1 cellular context compared by ENCODE assay signal in the genomic region with DNA sequence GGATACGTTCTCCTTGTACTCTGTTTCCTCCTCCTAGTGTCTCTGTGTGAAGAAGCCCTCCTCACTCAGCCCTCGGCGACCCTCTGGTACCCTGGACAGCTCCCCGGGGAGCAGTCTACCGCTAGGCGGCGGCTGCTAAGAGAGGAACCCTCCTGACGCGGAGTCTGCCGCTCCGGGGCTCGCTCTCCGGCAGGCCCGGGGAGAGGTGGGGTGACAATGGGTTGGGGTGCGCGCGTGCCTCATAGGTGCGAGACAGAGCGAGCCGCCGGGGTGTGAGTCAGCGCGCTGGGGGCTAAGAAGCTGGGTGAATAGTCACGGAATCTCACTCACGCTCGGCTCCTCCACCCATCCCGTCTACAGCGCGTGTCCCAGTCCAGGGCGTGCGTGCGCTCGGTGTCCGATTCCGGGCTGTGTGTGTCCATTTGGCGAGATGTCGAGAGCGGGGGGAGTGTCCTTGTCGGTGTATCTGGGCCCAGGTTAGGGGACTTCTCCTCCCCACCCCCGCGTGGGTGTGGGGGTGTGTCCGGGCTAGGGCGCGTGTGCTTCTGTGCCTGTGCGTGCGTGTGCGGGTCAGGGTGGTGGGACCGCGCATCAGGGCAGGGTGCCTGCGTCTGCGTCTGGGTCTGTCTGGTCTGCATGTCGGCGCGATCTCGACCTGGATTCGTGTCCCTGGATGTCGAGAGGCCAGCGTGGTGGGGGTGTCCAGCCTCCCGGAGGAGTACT.
TF ChIP-seq lines count a peak whose summit lies in the region.

No MANE protein-coding gene starts in this region.

TF ChIP-seq in HepG2, 621 proteins besides CTCF, POLR2A, EP300 and RAD21 (continued from another document and continues in another):
- TF ChIP-seq, protein P1, sequence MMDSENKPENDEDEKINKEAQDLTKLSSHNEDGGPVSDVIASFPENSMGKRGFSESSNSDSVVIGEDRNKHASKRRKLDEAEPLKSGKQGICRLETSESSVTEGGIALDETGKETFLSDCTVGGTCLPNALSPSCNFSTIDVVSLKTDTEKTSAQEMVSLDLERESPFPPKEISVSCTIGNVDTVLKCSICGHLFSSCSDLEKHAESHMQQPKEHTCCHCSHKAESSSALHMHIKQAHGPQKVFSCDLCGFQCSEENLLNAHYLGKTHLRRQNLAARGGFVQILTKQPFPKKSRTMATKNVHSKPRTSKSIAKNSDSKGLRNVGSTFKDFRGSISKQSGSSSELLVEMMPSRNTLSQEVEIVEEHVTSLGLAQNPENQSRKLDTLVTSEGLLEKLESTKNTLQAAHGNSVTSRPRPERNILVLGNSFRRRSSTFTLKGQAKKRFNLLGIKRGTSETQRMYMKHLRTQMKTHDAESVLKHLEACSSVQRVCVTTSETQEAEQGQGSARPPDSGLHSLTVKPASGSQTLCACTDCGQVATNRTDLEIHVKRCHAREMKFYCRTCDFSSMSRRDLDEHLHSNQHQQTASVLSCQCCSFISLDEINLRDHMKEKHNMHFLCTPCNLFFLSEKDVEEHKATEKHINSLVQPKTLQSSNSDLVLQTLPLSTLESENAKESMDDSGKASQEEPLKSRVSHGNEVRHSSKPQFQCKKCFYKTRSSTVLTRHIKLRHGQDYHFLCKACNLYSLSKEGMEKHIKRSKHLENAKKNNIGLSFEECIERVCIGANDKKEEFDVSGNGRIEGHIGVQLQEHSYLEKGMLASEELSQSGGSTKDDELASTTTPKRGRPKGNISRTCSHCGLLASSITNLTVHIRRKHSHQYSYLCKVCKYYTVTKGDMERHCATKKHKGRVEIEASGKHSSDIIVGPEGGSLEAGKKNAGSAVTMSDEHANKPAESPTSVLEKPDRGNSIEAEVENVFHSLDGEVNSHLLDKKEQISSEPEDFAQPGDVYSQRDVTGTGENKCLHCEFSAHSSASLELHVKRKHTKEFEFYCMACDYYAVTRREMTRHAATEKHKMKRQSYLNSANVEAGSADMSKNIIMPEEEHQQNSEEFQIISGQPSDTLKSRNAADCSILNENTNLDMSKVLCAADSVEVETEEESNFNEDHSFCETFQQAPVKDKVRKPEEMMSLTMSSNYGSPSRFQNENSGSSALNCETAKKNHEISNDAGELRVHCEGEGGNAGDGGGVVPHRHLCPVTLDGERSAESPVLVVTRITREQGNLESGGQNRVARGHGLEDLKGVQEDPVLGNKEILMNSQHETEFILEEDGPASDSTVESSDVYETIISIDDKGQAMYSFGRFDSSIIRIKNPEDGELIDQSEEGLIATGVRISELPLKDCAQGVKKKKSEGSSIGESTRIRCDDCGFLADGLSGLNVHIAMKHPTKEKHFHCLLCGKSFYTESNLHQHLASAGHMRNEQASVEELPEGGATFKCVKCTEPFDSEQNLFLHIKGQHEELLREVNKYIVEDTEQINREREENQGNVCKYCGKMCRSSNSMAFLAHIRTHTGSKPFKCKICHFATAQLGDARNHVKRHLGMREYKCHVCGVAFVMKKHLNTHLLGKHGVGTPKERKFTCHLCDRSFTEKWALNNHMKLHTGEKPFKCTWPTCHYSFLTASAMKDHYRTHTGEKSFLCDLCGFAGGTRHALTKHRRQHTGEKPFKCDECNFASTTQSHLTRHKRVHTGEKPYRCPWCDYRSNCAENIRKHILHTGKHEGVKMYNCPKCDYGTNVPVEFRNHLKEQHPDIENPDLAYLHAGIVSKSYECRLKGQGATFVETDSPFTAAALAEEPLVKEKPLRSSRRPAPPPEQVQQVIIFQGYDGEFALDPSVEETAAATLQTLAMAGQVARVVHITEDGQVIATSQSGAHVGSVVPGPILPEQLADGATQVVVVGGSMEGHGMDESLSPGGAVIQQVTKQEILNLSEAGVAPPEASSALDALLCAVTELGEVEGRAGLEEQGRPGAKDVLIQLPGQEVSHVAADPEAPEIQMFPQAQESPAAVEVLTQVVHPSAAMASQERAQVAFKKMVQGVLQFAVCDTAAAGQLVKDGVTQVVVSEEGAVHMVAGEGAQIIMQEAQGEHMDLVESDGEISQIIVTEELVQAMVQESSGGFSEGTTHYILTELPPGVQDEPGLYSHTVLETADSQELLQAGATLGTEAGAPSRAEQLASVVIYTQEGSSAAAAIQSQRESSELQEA (CRISPR knock-in tag; IDR thresholded peaks at IDR 0.05; ENCODE audit: not compliant biosample characterization) = no peak
- peak; percentile 93 for TF ChIP-seq ZSCAN21 (CRISPR knock-in tag; IDR thresholded peaks at IDR 0.05; ENCODE audit: borderline replicate concordance)
- TF ChIP-seq NR2F6 (IDR thresholded peaks at IDR 0.05) = no peak
- peak; percentile 38 for TF ChIP-seq NR2F6 (CRISPR knock-in tag; IDR thresholded peaks at IDR 0.05)
- TF ChIP-seq, protein P2, sequence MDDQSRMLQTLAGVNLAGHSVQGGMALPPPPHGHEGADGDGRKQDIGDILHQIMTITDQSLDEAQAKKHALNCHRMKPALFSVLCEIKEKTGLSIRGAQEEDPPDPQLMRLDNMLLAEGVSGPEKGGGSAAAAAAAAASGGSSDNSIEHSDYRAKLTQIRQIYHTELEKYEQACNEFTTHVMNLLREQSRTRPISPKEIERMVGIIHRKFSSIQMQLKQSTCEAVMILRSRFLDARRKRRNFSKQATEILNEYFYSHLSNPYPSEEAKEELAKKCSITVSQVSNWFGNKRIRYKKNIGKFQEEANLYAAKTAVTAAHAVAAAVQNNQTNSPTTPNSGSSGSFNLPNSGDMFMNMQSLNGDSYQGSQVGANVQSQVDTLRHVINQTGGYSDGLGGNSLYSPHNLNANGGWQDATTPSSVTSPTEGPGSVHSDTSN (CRISPR knock-in tag; IDR thresholded peaks at IDR 0.05; ENCODE audit: borderline replicate concordance) = peak; percentile 93
- TF ChIP-seq HOXD1 (CRISPR knock-in tag; IDR thresholded peaks at IDR 0.05) = 0 out of 2 replicates have a peak, but pooled peaks have one; percentile 24
- TF ChIP-seq HNRNPUL1 (IDR thresholded peaks at IDR 0.05; ENCODE audit: low read depth, low read length) = no peak
- TF ChIP-seq HOXA3 (CRISPR knock-in tag; IDR thresholded peaks at IDR 0.05) = peak; percentile 56
- 0 out of 2 replicates have a peak, but pooled peaks have one; percentile 35 for TF ChIP-seq ZNF879 (CRISPR knock-in tag; IDR thresholded peaks at IDR 0.05)
- TF ChIP-seq TMF1 (CRISPR knock-in tag; IDR thresholded peaks at IDR 0.05; ENCODE audit: low read depth) = peak; percentile 84
- TF ChIP-seq SRSF4 (IDR thresholded peaks at IDR 0.05; ENCODE audit: low read depth, low read length, poor library complexity, severe bottlenecking) = no peak
- TF ChIP-seq MIXL1 (CRISPR knock-in tag; IDR thresholded peaks at IDR 0.05) = peak; percentile 82; the same call in 1 of the 2 replicates
- TF ChIP-seq ZNF891 (CRISPR knock-in tag; IDR thresholded peaks at IDR 0.05) = peak; percentile 83; the same call in 1 of the 2 replicates
- TF ChIP-seq, protein P3, sequence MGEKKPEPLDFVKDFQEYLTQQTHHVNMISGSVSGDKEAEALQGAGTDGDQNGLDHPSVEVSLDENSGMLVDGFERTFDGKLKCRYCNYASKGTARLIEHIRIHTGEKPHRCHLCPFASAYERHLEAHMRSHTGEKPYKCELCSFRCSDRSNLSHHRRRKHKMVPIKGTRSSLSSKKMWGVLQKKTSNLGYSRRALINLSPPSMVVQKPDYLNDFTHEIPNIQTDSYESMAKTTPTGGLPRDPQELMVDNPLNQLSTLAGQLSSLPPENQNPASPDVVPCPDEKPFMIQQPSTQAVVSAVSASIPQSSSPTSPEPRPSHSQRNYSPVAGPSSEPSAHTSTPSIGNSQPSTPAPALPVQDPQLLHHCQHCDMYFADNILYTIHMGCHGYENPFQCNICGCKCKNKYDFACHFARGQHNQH (CRISPR knock-in tag; IDR thresholded peaks at IDR 0.05) = peak; percentile 80; the same call in 1 of the 2 replicates
- TF ChIP-seq, protein P4, sequence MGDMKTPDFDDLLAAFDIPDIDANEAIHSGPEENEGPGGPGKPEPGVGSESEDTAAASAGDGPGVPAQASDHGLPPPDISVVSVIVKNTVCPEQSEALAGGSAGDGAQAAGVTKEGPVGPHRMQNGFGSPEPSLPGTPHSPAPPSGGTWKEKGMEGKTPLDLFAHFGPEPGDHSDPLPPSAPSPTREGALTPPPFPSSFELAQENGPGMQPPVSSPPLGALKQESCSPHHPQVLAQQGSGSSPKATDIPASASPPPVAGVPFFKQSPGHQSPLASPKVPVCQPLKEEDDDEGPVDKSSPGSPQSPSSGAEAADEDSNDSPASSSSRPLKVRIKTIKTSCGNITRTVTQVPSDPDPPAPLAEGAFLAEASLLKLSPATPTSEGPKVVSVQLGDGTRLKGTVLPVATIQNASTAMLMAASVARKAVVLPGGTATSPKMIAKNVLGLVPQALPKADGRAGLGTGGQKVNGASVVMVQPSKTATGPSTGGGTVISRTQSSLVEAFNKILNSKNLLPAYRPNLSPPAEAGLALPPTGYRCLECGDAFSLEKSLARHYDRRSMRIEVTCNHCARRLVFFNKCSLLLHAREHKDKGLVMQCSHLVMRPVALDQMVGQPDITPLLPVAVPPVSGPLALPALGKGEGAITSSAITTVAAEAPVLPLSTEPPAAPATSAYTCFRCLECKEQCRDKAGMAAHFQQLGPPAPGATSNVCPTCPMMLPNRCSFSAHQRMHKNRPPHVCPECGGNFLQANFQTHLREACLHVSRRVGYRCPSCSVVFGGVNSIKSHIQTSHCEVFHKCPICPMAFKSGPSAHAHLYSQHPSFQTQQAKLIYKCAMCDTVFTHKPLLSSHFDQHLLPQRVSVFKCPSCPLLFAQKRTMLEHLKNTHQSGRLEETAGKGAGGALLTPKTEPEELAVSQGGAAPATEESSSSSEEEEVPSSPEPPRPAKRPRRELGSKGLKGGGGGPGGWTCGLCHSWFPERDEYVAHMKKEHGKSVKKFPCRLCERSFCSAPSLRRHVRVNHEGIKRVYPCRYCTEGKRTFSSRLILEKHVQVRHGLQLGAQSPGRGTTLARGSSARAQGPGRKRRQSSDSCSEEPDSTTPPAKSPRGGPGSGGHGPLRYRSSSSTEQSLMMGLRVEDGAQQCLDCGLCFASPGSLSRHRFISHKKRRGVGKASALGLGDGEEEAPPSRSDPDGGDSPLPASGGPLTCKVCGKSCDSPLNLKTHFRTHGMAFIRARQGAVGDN (CRISPR knock-in tag; IDR thresholded peaks at IDR 0.05) = peak; percentile 52
- TF ChIP-seq, protein P5, sequence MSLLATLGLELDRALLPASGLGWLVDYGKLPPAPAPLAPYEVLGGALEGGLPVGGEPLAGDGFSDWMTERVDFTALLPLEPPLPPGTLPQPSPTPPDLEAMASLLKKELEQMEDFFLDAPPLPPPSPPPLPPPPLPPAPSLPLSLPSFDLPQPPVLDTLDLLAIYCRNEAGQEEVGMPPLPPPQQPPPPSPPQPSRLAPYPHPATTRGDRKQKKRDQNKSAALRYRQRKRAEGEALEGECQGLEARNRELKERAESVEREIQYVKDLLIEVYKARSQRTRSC (CRISPR knock-in tag; IDR thresholded peaks at IDR 0.05; ENCODE audit: low read depth) = no peak
- 0 out of 2 replicates have a peak, but pooled peaks have one; percentile 46 for TF ChIP-seq ZFP82 (CRISPR knock-in tag; IDR thresholded peaks at IDR 0.05; ENCODE audit: borderline replicate concordance)
- TF ChIP-seq, protein P6, sequence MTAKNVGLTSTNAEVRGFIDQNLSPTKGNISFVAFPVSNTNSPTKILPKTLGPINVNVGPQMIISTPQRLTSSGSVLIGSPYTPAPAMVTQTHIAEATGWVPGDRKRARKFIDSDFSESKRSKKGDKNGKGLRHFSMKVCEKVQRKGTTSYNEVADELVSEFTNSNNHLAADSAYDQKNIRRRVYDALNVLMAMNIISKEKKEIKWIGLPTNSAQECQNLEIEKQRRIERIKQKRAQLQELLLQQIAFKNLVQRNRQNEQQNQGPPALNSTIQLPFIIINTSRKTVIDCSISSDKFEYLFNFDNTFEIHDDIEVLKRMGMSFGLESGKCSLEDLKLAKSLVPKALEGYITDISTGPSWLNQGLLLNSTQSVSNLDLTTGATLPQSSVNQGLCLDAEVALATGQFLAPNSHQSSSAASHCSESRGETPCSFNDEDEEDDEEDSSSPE (CRISPR knock-in tag; IDR thresholded peaks at IDR 0.05) = 0 out of 2 replicates have a peak, but pooled peaks have one; percentile 52
- TF ChIP-seq, protein P7, sequence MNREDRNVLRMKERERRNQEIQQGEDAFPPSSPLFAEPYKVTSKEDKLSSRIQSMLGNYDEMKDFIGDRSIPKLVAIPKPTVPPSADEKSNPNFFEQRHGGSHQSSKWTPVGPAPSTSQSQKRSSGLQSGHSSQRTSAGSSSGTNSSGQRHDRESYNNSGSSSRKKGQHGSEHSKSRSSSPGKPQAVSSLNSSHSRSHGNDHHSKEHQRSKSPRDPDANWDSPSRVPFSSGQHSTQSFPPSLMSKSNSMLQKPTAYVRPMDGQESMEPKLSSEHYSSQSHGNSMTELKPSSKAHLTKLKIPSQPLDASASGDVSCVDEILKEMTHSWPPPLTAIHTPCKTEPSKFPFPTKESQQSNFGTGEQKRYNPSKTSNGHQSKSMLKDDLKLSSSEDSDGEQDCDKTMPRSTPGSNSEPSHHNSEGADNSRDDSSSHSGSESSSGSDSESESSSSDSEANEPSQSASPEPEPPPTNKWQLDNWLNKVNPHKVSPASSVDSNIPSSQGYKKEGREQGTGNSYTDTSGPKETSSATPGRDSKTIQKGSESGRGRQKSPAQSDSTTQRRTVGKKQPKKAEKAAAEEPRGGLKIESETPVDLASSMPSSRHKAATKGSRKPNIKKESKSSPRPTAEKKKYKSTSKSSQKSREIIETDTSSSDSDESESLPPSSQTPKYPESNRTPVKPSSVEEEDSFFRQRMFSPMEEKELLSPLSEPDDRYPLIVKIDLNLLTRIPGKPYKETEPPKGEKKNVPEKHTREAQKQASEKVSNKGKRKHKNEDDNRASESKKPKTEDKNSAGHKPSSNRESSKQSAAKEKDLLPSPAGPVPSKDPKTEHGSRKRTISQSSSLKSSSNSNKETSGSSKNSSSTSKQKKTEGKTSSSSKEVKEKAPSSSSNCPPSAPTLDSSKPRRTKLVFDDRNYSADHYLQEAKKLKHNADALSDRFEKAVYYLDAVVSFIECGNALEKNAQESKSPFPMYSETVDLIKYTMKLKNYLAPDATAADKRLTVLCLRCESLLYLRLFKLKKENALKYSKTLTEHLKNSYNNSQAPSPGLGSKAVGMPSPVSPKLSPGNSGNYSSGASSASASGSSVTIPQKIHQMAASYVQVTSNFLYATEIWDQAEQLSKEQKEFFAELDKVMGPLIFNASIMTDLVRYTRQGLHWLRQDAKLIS (CRISPR knock-in tag; IDR thresholded peaks at IDR 0.05) = no peak
- TF ChIP-seq ZNF329 (CRISPR knock-in tag; IDR thresholded peaks at IDR 0.05; ENCODE audit: low read depth) = no peak
- TF ChIP-seq SALL1 (CRISPR knock-in tag; IDR thresholded peaks at IDR 0.05) = peak; percentile 88
- peak; percentile 67; the same call in 1 of the 2 replicates for TF ChIP-seq ZNF788 (CRISPR knock-in tag; IDR thresholded peaks at IDR 0.05; ENCODE audit: borderline replicate concordance)
- peak; percentile 63 for TF ChIP-seq RARA (CRISPR knock-in tag; IDR thresholded peaks at IDR 0.05)
- peak; percentile 87; the same call in 1 of the 2 replicates for TF ChIP-seq ZNF335 (CRISPR knock-in tag; IDR thresholded peaks at IDR 0.05)
- no peak for TF ChIP-seq CEBPB (IDR thresholded peaks at IDR 0.05; ENCODE audit: borderline replicate concordance, low read depth, low read length)
- TF ChIP-seq ZNF577 (CRISPR knock-in tag; IDR thresholded peaks at IDR 0.05; ENCODE audit: borderline replicate concordance, low read depth) = no peak
- TF ChIP-seq SP140L (CRISPR knock-in tag; IDR thresholded peaks at IDR 0.05; ENCODE audit: borderline replicate concordance) = peak; percentile 95; the same call in 1 of the 2 replicates
- peak; percentile 58; the same call in 1 of the 2 replicates for TF ChIP-seq YEATS2 (CRISPR knock-in tag; IDR thresholded peaks at IDR 0.05; ENCODE audit: borderline replicate concordance)
- no peak for TF ChIP-seq NONO (IDR thresholded peaks at IDR 0.05)
- peak; percentile 45; the same call in 1 of the 2 replicates for TF ChIP-seq NONO (CRISPR knock-in tag; conservative IDR thresholded peaks at IDR 0.05)
- TF ChIP-seq, protein P8, sequence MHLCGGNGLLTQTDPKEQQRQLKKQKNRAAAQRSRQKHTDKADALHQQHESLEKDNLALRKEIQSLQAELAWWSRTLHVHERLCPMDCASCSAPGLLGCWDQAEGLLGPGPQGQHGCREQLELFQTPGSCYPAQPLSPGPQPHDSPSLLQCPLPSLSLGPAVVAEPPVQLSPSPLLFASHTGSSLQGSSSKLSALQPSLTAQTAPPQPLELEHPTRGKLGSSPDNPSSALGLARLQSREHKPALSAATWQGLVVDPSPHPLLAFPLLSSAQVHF (CRISPR knock-in tag; IDR thresholded peaks at IDR 0.05) = peak; percentile 82; the same call in 1 of the 2 replicates
- no peak for TF ChIP-seq SSRP1 (CRISPR knock-in tag; IDR thresholded peaks at IDR 0.05)
